Comparison of ENCODE assay signal across 19 cellular contexts in genomic region chr2:187407407-187408084, GRCh38. TPM values are rescaled to one million over a fixed set of nuclear protein-coding genes. Genes with fewer than 3 reads are reported as not detected.
A peak's percentile ranks its signal among the peaks of the same experiment; 100 is the strongest.
DNase-seq lines count a peak whose midpoint lies in the region; ATAC-seq, FAIRE-seq and TF ChIP-seq lines count a peak whose summit lies in the region.
"Had no signal": no experiment of that assay in that cellular context is flagged by ENCODE, and none has a peak within 500 bp of the region (broad histone marks: within the 10 kb centered on the region; RNA-seq: fewer than 3 reads in every experiment).

No MANE protein-coding gene starts in this region.

- WGBS in IMR-90 (ENCODE audit: extremely low coverage in 2 of 2, insufficient read length in 1 of 2), 2 experiments = no CpG with 5 or more reads among the region's 2 CpGs
- 2% methylated on average over 2 of the region's 2 CpGs for WGBS in K562 (ENCODE audit: insufficient coverage, low coverage, missing lambda C conversion rate)
- 69 to 79% (median 73%) methylated on average over 2 of the region's 2 CpGs for WGBS in small intestine, 3 donors
- WGBS in suprapubic skin = 87% methylated on average over 2 of the region's 2 CpGs

- H3K79me1 ChIP-seq in IMR-90 (ENCODE audit: low read depth in 1 of 2, low read length in 2 of 2) = no peaks in the 10 kb centered on the region

- H2AK9ac ChIP-seq in IMR-90 (replicated peaks; ENCODE audit: low read depth, low read length, poor library complexity) = no peak overlapping the region

- TF ChIP-seq EP300 in K562 (IDR thresholded peaks at IDR 0.05; ENCODE audit: low read length) (no peak), suprapubic skin (IDR thresholded peaks at IDR 0.05) (no peak)

- POLR2A ChIA-PET in HEK293 (lab: Yijun Ruan, JAX) (no interaction called here), IMR-90 (lab: Charles Lee; ENCODE audit: unreplicated experiment) (interaction anchor here (0.6 kb wide), 1 partner anchor 701 kb away, joined by 3 read pairs; no protein-coding TSS in a partner anchor), K562 (lab: Yijun Ruan, JAX) (no interaction called here)

- dilution Hi-C loops in IMR-90 (cut with HindIII; ENCODE audit: low sequenced_read_pairs, unreplicated experiment) = no loop called here

- no peak overlapping the region for H4K8ac ChIP-seq in IMR-90 (ENCODE audit: low read depth in 2 of 2, low read length in 2 of 2)

- H3K23ac ChIP-seq in IMR-90 (ENCODE audit: low read depth, low read length) = no peak overlapping the region

- H3K9me1 ChIP-seq in IMR-90 (ENCODE audit: insufficient read depth, low read length) (no peaks in the 10 kb centered on the region), K562 (ENCODE audit: control insufficient read depth, insufficient read depth, low read length) (no peaks in the 10 kb centered on the region)

- H3K56ac ChIP-seq in IMR-90 (ENCODE audit: extremely low read depth, insufficient read depth, low read length) = no peak overlapping the region

- TF ChIP-seq POLR2A in IMR-90 (IDR thresholded peaks at IDR 0.05; ENCODE audit: low read depth, low read length) = no peak
- TF ChIP-seq POLR2A in K562 (conservative IDR thresholded peaks at IDR 0.05) = no peak
- TF ChIP-seq POLR2A in suprapubic skin (IDR thresholded peaks at IDR 0.05) = no peak

- H3K4me3 ChIP-seq in HEK293 (ENCODE audit: low read depth, low read length) (no peak overlapping the region), IMR-90 (ENCODE audit: insufficient read depth, low read depth, low read length) (no peak overlapping the region), K562 (no peak overlapping the region), small intestine (ENCODE audit: low read depth in 1 of 2, low read length in 2 of 2) (no peak overlapping the region), suprapubic skin (no peak overlapping the region)

- CTCF ChIA-PET in HEK293 (lab: Yijun Ruan, JAX) = no interaction called here
- CTCF ChIA-PET in IMR-90 (lab: Yijun Ruan, JAX) = no interaction called here
- CTCF ChIA-PET in K562 (lab: Yijun Ruan, JAX; ENCODE audit: low intra/inter-chr PET ratio) = interaction anchor here (0.7 kb wide), 1 partner anchor 336 kb away, joined by 3 read pairs; no protein-coding TSS in a partner anchor

- no peak overlapping the region for H3K14ac ChIP-seq in IMR-90 (replicated peaks; ENCODE audit: low read depth, low read length)

- H4K5ac ChIP-seq in IMR-90 (ENCODE audit: low read depth, low read length) = no peak overlapping the region

- no peak overlapping the region for H2BK15ac ChIP-seq in IMR-90 (ENCODE audit: low read depth, low read length)

- H2BK20ac ChIP-seq in IMR-90 (ENCODE audit: low read depth, low read length) = no peak overlapping the region

- BruUV-seq in IMR-90 (replicated peaks; lab: Mats Ljungman, UMichigan) (no TSS peak), K562 (replicated peaks; lab: Mats Ljungman, UMichigan) (no TSS peak)

- H3K79me2 ChIP-seq in K562 (ENCODE audit: control insufficient read depth, insufficient read depth, low read length) = no peaks in the 10 kb centered on the region

- intact Hi-C loops in IMR-90 (cut with micrococcal nuclease) (no loop called here), K562 (cut with micrococcal nuclease) (no loop called here), left cardiac atrium (cut with DNase I) (no loop called here)

- TF ChIP-seq CTCF in HEK293 (tag by site-specific recombination; IDR thresholded peaks at IDR 0.05) (no peak), IMR-90 (conservative IDR thresholded peaks at IDR 0.05; ENCODE audit: low read depth, low read length) (no peak), K562 (IDR thresholded peaks at IDR 0.05 in 2 of 3, conservative IDR thresholded peaks at IDR 0.05 in 1 of 3; ENCODE audit: insufficient read depth in 2 of 3, low read depth in 1 of 3, low read length in 3 of 3) (no peak), suprapubic skin (IDR thresholded peaks at IDR 0.05) (no peak)

- no peaks in the 10 kb centered on the region; the same call in 1 of the 2 replicates for H3K27me3 ChIP-seq in IMR-90 (ENCODE audit: control insufficient read depth, insufficient read depth, low read length)
- H3K27me3 ChIP-seq in K562 (ENCODE audit: control insufficient read depth in 2 of 2, insufficient read depth in 2 of 2, low read length in 2 of 2) = no peaks in the 10 kb centered on the region
- no peaks in the 10 kb centered on the region for H3K27me3 ChIP-seq in small intestine (ENCODE audit: control insufficient read depth in 2 of 2, insufficient read depth in 2 of 2, low read length in 2 of 2)
- no peaks in the 10 kb centered on the region for H3K27me3 ChIP-seq in suprapubic skin

- H3K27ac ChIP-seq in HEK293 (ENCODE audit: extremely low read depth, low read depth, low read length) (no peak overlapping the region), IMR-90 (ENCODE audit: insufficient read depth, low read length) (no peak overlapping the region), K562 (ENCODE audit: extremely low read depth, low read depth, low read length) (no peak overlapping the region), small intestine (ENCODE audit: low read depth in 1 of 2, low read length in 1 of 2) (no peak overlapping the region), suprapubic skin (no peak overlapping the region)
- H3K27ac ChIP-seq: C4-2B had no signal

- no peak overlapping the region for H3K4ac ChIP-seq in IMR-90 (ENCODE audit: low read depth, low read length)

- H3K9ac ChIP-seq in IMR-90 (ENCODE audit: low read depth, low read length) = no peak overlapping the region
- no peak overlapping the region for H3K9ac ChIP-seq in K562 (ENCODE audit: insufficient read depth in 1 of 2, low read depth in 2 of 2, low read length in 2 of 2)

- no peak for TF ChIP-seq RAD21 in IMR-90 (IDR thresholded peaks at IDR 0.05; ENCODE audit: low read length)
- no peak for TF ChIP-seq RAD21 in K562 (CRISPR knock-in tag; conservative IDR thresholded peaks at IDR 0.05 in 1 of 2, IDR thresholded peaks at IDR 0.05 in 1 of 2)

- no peak overlapping the region for H2AFZ ChIP-seq in IMR-90 (replicated peaks; ENCODE audit: low read length, poor library complexity)
- no peak overlapping the region for H2AFZ ChIP-seq in K562 (ENCODE audit: low read depth, low read length)

- H3K36me3 ChIP-seq in HEK293 (ENCODE audit: control insufficient read depth in 2 of 2, insufficient read depth in 1 of 2, low read length in 2 of 2) (no peaks in the 10 kb centered on the region), IMR-90 (ENCODE audit: control insufficient read depth, insufficient read depth, low read length) (no peaks in the 10 kb centered on the region), K562 (ENCODE audit: control insufficient read depth, insufficient read depth, low read length) (no peaks in the 10 kb centered on the region), small intestine (ENCODE audit: control insufficient read depth in 2 of 2, insufficient read depth in 2 of 2, low read length in 2 of 2) (no peaks in the 10 kb centered on the region), suprapubic skin (no peaks in the 10 kb centered on the region)

- ATAC-seq in IMR-90 (ENCODE audit: low read depth) = no peak
- no peak for ATAC-seq in K562
- no peak for ATAC-seq in HG02973 (IDR thresholded peaks at IDR 0.05; ENCODE audit: unreplicated experiment)
- no peak for ATAC-seq in left cardiac atrium

- FAIRE-seq in K562 (lab: Jason Lieb, UNC) (no peak), small intestine (lab: Jason Lieb, UNC) (peak; percentile 26)
- FAIRE-seq: D721Med had no signal

- H2BK120ac ChIP-seq in IMR-90 (ENCODE audit: low read depth, low read length) = no peak overlapping the region

- no peaks in the 10 kb centered on the region for H3K9me3 ChIP-seq in HEK293 (ENCODE audit: control insufficient read depth, insufficient read depth, low read depth, low read length)
- H3K9me3 ChIP-seq in IMR-90 (ENCODE audit: control insufficient read depth, insufficient read depth, low read length) = no peaks in the 10 kb centered on the region
- H3K9me3 ChIP-seq in K562 (replicated peaks; ENCODE audit: control insufficient read depth, insufficient read depth, low read depth, low read length) = no peaks in the 10 kb centered on the region
- H3K9me3 ChIP-seq in small intestine (ENCODE audit: control insufficient read depth, low read depth) = no peaks in the 10 kb centered on the region
- H3K9me3 ChIP-seq in suprapubic skin = no peaks in the 10 kb centered on the region
- H3K9me3 ChIP-seq: Caco-2 had no signal

- no peak for DNase-seq in IMR-90
- no peak for DNase-seq in K562 (ENCODE audit: extremely low read depth in 1 of 4, low spot score in 3 of 4)
- no peak for DNase-seq in small intestine
- DNase-seq in suprapubic skin (ENCODE audit: low spot score in 2 of 2) = no peak
- no peak for DNase-seq in left cardiac atrium
- DNase-seq: AML-193; Caco-2; CD4-positive, alpha-beta T cell; DMS79; GDM1; HCEC 1CT; HFFc6; Kasumi-1; KG1 had no signal

- no peak overlapping the region for H4K91ac ChIP-seq in IMR-90 (ENCODE audit: insufficient read depth, low read depth, low read length)

- H2AK5ac ChIP-seq in IMR-90 (ENCODE audit: low read depth, low read length) = no peak overlapping the region

- in situ Hi-C loops in IMR-90 (cut with MboI; ENCODE audit: low sequenced_read_pairs) (no loop called here), K562 (cut with MboI) (no loop called here)

- H2BK5ac ChIP-seq in IMR-90 (ENCODE audit: low read depth, low read length, poor library complexity, severe bottlenecking) = no peak overlapping the region

- H3K4me1 ChIP-seq in HEK293 (ENCODE audit: control insufficient read depth, insufficient read depth, low read length) (no peaks in the 10 kb centered on the region), IMR-90 (ENCODE audit: control insufficient read depth, insufficient read depth, low read length) (no peaks in the 10 kb centered on the region), K562 (replicated peaks in 1 of 2; ENCODE audit: control insufficient read depth in 2 of 2, insufficient read depth in 2 of 2, low read length in 2 of 2) (no peaks in the 10 kb centered on the region), small intestine (ENCODE audit: control insufficient read depth in 2 of 2, insufficient read depth in 1 of 2, low read depth in 1 of 2, low read length in 1 of 2) (no peaks in the 10 kb centered on the region), suprapubic skin (peaks cover 3% of the 10 kb centered on the region)
- H3K4me1 ChIP-seq: Caco-2 had no signal

- H3K18ac ChIP-seq in IMR-90 (ENCODE audit: low read depth, low read length) = no peak overlapping the region

- no peaks in the 10 kb centered on the region for H4K20me1 ChIP-seq in IMR-90 (ENCODE audit: insufficient read depth, low read length)
- no peaks in the 10 kb centered on the region for H4K20me1 ChIP-seq in K562 (replicated peaks; ENCODE audit: control insufficient read depth, insufficient read depth, low read length)

- H3K4me2 ChIP-seq in IMR-90 (ENCODE audit: low read depth, low read length) (no peak overlapping the region), K562 (ENCODE audit: insufficient read depth, low read length) (no peak overlapping the region)

RNA-seq across cellular contexts. Expression of gene CALCRL, which starts 40.5 kb away (rescaled TPM):
- 2.5 and 3.0 TPM in 2 replicates for total RNA-seq in IMR-90 (2012; rRNA removed)
- 0.65 and 0.66 TPM in 2 replicates for polyA plus RNA-seq in IMR-90 (2012; rRNA removed)
- 0.25 and 0.27 TPM in 2 replicates for polyA plus RNA-seq in IMR-90 (2012; cell fraction: cytosol; rRNA removed)
- 0.12 and 0.66 TPM in 2 replicates for polyA plus RNA-seq in IMR-90 (2012; cell fraction: nucleus; rRNA removed; ENCODE audit: low replicate concordance)
- total RNA-seq in K562 (2011; cell fraction: chromatin; rRNA removed; ENCODE audit: low replicate concordance) = not detected in 2 replicates
- under 0.01 TPM in 1 of 2 replicates, not detected in the other for total RNA-seq in K562 (2011; cell fraction: nucleolus; rRNA removed)
- total RNA-seq in K562 (2011; cell fraction: nucleoplasm; rRNA removed) = not detected in 2 replicates
- total RNA-seq in K562 (2014; rRNA removed) = not detected in 2 replicates
- 0.06 TPM in 1 of 2 replicates, not detected in the other for total RNA-seq in K562 (2014; rRNA removed; fragmentation: Illumina TruSeq; extraction: Trizol)
- total RNA-seq in K562 (2015; rRNA removed; fragmentation: Illumina TruSeq; extraction: Trizol) = 0.04 and 0.15 TPM in 2 replicates
- total RNA-seq in K562 (2021) = 0.27 TPM in 1 of 2 replicates, not detected in the other
- polyA plus RNA-seq in K562 (2011; rRNA removed) = 0.03 TPM in 1 of 2 replicates, not detected in the other
- 0.07 TPM in 1 of 2 replicates, not detected in the other for polyA plus RNA-seq in K562 (2011; cell fraction: cytosol; rRNA removed)
- polyA plus RNA-seq in K562 (2011; cell fraction: nucleus; rRNA removed) = not detected in 2 replicates
- 0.03 and 0.07 TPM in 2 replicates for polyA plus RNA-seq in K562 (2012)
- polyA plus RNA-seq in K562 (2014; fragmentation: Illumina TruSeq; extraction: Trizol) = 0.06 TPM in 1 of 2 replicates, not detected in the other
- not detected for polyA plus RNA-seq in K562 (2014; fragmentation: Nextera tagmentation; extraction: Ambion mirVana)
- 0.04 and 0.05 TPM in 2 replicates for polyA plus RNA-seq in K562 (2014; rRNA removed)
- polyA minus RNA-seq in K562 (2011; rRNA and poly(A)+ RNA removed) = 0.06 TPM in 1 of 2 replicates, not detected in the other
- polyA minus RNA-seq in K562 (2011; cell fraction: cytosol; rRNA and poly(A)+ RNA removed) = not detected in 2 replicates
- 0.11 TPM in 1 of 2 replicates, not detected in the other for polyA minus RNA-seq in K562 (2011; cell fraction: nucleus; rRNA and poly(A)+ RNA removed)
- 10 to 100 TPM in 1 of 3 donors, under 1 TPM in 2; 0.22 to 12.1 (median 0.27) TPM for polyA plus RNA-seq in small intestine
- total RNA-seq in suprapubic skin = 10 to 100 TPM; 16.1 to 31.1 (median 17.6) TPM
- 10 to 100 TPM; 39.8 to 45.9 TPM for total RNA-seq in left cardiac atrium
- total RNA-seq: Caco-2 had no signal
- polyA plus RNA-seq: IgD-negative memory B cell had no signal
